Comparison of ENCODE assay signal across 1 cellular context in the genomic region with DNA sequence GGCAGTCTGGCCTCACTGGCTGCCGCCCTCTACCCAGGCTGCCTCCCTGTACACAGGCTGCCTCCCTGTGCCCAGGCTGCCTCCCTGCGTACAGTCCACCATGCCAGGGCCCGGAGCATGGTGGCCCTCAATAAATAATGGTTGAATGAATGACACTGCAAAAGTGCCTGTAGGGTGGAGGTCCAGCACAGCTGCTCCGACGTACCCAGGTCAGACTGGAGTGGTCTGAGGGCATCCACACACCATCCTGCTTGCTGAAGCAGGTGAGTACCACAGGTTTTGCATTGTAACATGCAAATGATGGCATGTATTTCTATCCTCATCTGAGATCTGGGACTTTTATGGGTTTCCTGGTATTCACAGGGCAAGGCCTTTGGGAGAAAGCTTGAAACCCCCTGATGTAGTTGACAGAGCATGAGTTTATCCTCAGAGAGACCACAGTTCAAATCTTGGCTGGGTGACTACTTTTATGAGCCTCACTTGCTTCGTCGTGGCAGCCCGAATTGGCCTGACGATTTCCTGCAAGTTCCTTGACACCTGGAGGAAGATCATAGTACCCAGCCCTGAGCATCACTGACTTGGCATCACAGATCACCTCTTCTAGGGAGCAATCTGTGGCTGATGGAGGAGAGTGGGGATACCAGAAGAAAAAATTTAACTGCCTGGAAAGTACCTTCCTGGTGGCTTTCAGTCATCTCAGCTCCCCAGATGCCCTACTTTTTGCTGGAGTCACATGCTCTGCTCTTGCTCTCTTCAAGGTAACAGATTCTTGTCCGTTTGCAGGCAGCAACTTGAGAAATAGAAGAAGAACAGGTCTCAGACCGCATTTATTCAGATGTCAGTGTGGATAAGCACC.
TF ChIP-seq lines count a peak whose summit lies in the region.

No MANE protein-coding gene starts in this region.

TF ChIP-seq in SK-N-SH, 30 proteins besides CTCF, POLR2A, EP300 and RAD21 (continued from another document):
- TF ChIP-seq ZBTB33 (IDR thresholded peaks at IDR 0.05; ENCODE audit: borderline replicate concordance, low read depth) (no peak), TCF12 (IDR thresholded peaks at IDR 0.05) (no peak), TEAD4 (IDR thresholded peaks at IDR 0.05; ENCODE audit: borderline replicate concordance, insufficient read depth) (no peak), CHD2 (IDR thresholded peaks at IDR 0.05; ENCODE audit: low read length, partially characterized antibody) (no peak), RCOR1 (IDR thresholded peaks at IDR 0.05; ENCODE audit: low read length) (no peak), MXI1 (IDR thresholded peaks at IDR 0.05; ENCODE audit: low read depth, low read length) (no peak), SIN3A (IDR thresholded peaks at IDR 0.05; ENCODE audit: borderline replicate concordance, low read depth, low read length) (no peak), MAX (IDR thresholded peaks at IDR 0.05; ENCODE audit: low read depth) (no peak), SMC3 (IDR thresholded peaks at IDR 0.05; ENCODE audit: low read depth, low read length) (no peak), USF1 (IDR thresholded peaks at IDR 0.05; ENCODE audit: borderline replicate concordance, low read depth) (no peak), NFIC (IDR thresholded peaks at IDR 0.05; ENCODE audit: borderline replicate concordance) (no peak), NRF1 (IDR thresholded peaks at IDR 0.05; ENCODE audit: low read depth, low read length) (no peak), FOSL2 (IDR thresholded peaks at IDR 0.05; ENCODE audit: borderline replicate concordance, low read depth) (no peak)
- TF ChIP-seq, protein P1, sequence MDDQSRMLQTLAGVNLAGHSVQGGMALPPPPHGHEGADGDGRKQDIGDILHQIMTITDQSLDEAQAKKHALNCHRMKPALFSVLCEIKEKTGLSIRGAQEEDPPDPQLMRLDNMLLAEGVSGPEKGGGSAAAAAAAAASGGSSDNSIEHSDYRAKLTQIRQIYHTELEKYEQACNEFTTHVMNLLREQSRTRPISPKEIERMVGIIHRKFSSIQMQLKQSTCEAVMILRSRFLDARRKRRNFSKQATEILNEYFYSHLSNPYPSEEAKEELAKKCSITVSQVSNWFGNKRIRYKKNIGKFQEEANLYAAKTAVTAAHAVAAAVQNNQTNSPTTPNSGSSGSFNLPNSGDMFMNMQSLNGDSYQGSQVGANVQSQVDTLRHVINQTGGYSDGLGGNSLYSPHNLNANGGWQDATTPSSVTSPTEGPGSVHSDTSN (IDR thresholded peaks at IDR 0.05), result no peak
